12 cellular contexts compared by ENCODE assay signal in the genomic region with DNA sequence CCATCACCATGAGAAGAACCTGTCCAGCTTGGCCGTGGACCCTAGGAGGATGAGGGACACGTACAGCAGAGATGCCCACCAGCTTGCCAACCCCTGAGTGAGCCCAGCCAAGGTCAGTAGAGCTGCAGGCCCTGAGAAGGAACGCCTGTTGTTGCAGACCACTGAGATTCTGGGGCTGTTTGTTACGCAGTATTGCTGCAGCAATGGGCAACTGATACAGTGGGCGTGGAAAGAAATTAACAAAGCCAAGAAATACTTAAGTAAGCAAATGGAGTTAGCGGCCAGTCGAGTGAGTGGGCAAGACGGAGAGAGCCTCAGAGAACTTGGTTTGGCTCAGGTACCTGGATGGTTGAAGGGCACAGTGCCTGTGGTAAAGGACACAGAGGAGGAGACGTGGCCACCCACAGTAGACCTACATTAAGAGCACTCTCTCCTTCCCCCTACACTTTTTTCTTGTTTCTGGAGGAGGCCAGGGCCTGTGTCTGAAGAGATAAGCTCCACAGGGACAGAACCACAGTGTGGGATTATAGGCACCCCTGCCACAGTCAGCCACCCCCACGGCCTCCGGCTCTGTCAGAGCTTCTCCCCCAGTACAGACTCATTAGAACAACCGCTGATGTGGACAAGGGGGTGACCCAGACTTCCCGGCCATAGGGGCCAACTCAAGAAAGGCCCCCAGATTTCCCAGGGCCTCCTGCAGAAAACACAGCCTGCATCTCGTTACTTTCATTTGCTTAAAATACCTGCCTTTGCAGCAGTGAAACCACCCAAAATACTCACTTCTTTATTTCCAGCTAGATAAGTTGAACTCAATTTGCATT. TPM values are rescaled to one million over a fixed set of nuclear protein-coding genes. Genes with fewer than 3 reads are reported as not detected.
DNase-seq lines count a peak whose midpoint lies in the region; ATAC-seq, FAIRE-seq and TF ChIP-seq lines count a peak whose summit lies in the region.
"Had no signal": no experiment of that assay in that cellular context is flagged by ENCODE, and none has a peak within 500 bp of the region (broad histone marks: within the 10 kb centered on the region; RNA-seq: fewer than 3 reads in every experiment).

No MANE protein-coding gene starts in this region.

- no peaks in the 10 kb centered on the region for H3K79me2 ChIP-seq in OCI-LY3 (ENCODE audit: low read length)

- CTCF ChIA-PET in HEK293 (lab: Yijun Ruan, JAX), result interaction anchor here (0.6 to 1.7 kb wide), 2 partner anchors 9 to 29 kb away, joined by 3 to 4 read pairs; no protein-coding TSS in a partner anchor

- POLR2A ChIA-PET in HEK293 (lab: Yijun Ruan, JAX), result no interaction called here

- H3K4me3 ChIP-seq in BLaER1, result no peak overlapping the region
- H3K4me3 ChIP-seq in HEK293 (ENCODE audit: low read depth, low read length), result no peak overlapping the region
- H3K4me3 ChIP-seq in OCI-LY3 (ENCODE audit: low read length), result no peak overlapping the region
- no peak overlapping the region for H3K4me3 ChIP-seq in kidney (ENCODE audit: low read length in 2 of 2)
- H3K4me3 ChIP-seq: suprapubic skin had no signal

- H2AFZ ChIP-seq in OCI-LY3 (ENCODE audit: low read depth, low read length), result no peak overlapping the region

- peak; percentile 45 for ATAC-seq in GM18867 (IDR thresholded peaks at IDR 0.05; ENCODE audit: unreplicated experiment)
- ATAC-seq in left lobe of liver, result no peak

- H3K27me3 ChIP-seq in BLaER1, result no peaks in the 10 kb centered on the region
- no peaks in the 10 kb centered on the region for H3K27me3 ChIP-seq in OCI-LY3 (ENCODE audit: low read depth, low read length)
- H3K27me3 ChIP-seq: suprapubic skin had no signal

- no peaks in the 10 kb centered on the region for H3K36me3 ChIP-seq in BLaER1
- H3K36me3 ChIP-seq in HEK293 (ENCODE audit: control insufficient read depth in 2 of 2, insufficient read depth in 1 of 2, low read length in 2 of 2), result no peaks in the 10 kb centered on the region
- H3K36me3 ChIP-seq in OCI-LY3 (replicated peaks; ENCODE audit: low read depth, low read length), result peaks cover 9% of the 10 kb centered on the region
- no peaks in the 10 kb centered on the region for H3K36me3 ChIP-seq in kidney (ENCODE audit: control insufficient read depth in 1 of 2, insufficient read depth in 2 of 2, low read length in 2 of 2)
- H3K36me3 ChIP-seq: suprapubic skin had no signal

- H3K27ac ChIP-seq in BLaER1 (peak overlapping the region; percentile 41; the same call in 1 of the 2 replicates), HEK293 (ENCODE audit: extremely low read depth, low read depth, low read length) (no peak overlapping the region), OCI-LY3 (ENCODE audit: low read length) (peak overlapping the region; percentile 96), kidney (ENCODE audit: low read depth in 2 of 2, low read length in 2 of 2) (no peak overlapping the region)
- H3K27ac ChIP-seq: suprapubic skin had no signal

- peaks cover 24% of the 10 kb centered on the region for H3K4me1 ChIP-seq in BLaER1
- H3K4me1 ChIP-seq in HEK293 (ENCODE audit: control insufficient read depth, insufficient read depth, low read length), result no peaks in the 10 kb centered on the region
- peaks cover 85% of the 10 kb centered on the region for H3K4me1 ChIP-seq in OCI-LY3 (ENCODE audit: low read length)
- no peaks in the 10 kb centered on the region for H3K4me1 ChIP-seq in kidney (ENCODE audit: control insufficient read depth in 1 of 2, insufficient read depth in 1 of 2, low read depth in 1 of 2, low read length in 2 of 2)
- H3K4me1 ChIP-seq: suprapubic skin had no signal

- intact Hi-C loops in kidney (cut with DNase I), result loop anchor here (10.0 kb wide), 1 partner anchor 508 kb away; no protein-coding TSS in a partner anchor

- H3K9me3 ChIP-seq in BLaER1 (0 out of 2 replicates have a peak, but pooled peaks cover 4% of the 10 kb centered on the region), HEK293 (ENCODE audit: control insufficient read depth, insufficient read depth, low read depth, low read length) (no peaks in the 10 kb centered on the region), OCI-LY3 (ENCODE audit: insufficient read depth, low read length) (no peaks in the 10 kb centered on the region), kidney (ENCODE audit: control insufficient read depth in 1 of 2, low read length in 2 of 2) (no peaks in the 10 kb centered on the region)
- H3K9me3 ChIP-seq: suprapubic skin had no signal

- H3K9ac ChIP-seq in BLaER1 (no peak overlapping the region), OCI-LY3 (ENCODE audit: low read length) (peak overlapping the region; percentile 93), kidney (ENCODE audit: low read length in 2 of 2) (no peak overlapping the region)

- H3K4me2 ChIP-seq in BLaER1, result peak overlapping the region; percentile 5; the same call in 1 of the 2 replicates
- H3K4me2 ChIP-seq in OCI-LY3 (ENCODE audit: low read length), result peak overlapping the region; percentile 48

- DNase-seq in left lobe of liver (ENCODE audit: low spot score) (no peak), epidermal melanocyte (ENCODE audit: insufficient read length, low spot score) (no peak), kidney (no peak), DMS114 treated with DMSO at 0.1 percent for 48 hours (lab: John Stamatoyannopoulos, UW; ENCODE audit: unreplicated experiment) (no peak)
- DNase-seq: amygdala; CD8-positive, alpha-beta memory T cell had no signal

- TF ChIP-seq CTCF in HEK293 (tag by site-specific recombination; IDR thresholded peaks at IDR 0.05), result no peak
- TF ChIP-seq CTCF in OCI-LY3 (IDR thresholded peaks at IDR 0.05; ENCODE audit: low read depth, low read length), result no peak
- no peak for TF ChIP-seq CTCF in kidney (IDR thresholded peaks at IDR 0.05; ENCODE audit: borderline replicate concordance, extremely low read depth, insufficient read depth)

- H4K20me1 ChIP-seq in BLaER1 (no peaks in the 10 kb centered on the region), OCI-LY3 (ENCODE audit: insufficient read depth, low read length) (no peaks in the 10 kb centered on the region)

- no peak for FAIRE-seq in kidney (lab: Jason Lieb, UNC)
- FAIRE-seq: frontal cortex had no signal

TF ChIP-seq in HEK293, 187 proteins besides CTCF, POLR2A, EP300 and RAD21:
- TF ChIP-seq ZNF555 (tag by site-specific recombination; conservative IDR thresholded peaks at IDR 0.05) (no peak), RBAK (tag by site-specific recombination; IDR thresholded peaks at IDR 0.05) (peak; percentile 65; the same call in 1 of the 2 replicates), ZFHX2 (tag by site-specific recombination; conservative IDR thresholded peaks at IDR 0.05) (0 out of 2 replicates have a peak, but pooled peaks have one; percentile 15), EGR2 (tag by site-specific recombination; IDR thresholded peaks at IDR 0.05; ENCODE audit: low read depth) (peak; percentile 68; the same call in 1 of the 2 replicates)

RNA-seq across cellular contexts. Expression of gene GRHPR, which starts 40.1 kb away (rescaled TPM):
- 406 TPM for total RNA-seq in left lobe of liver
- 101 TPM for total RNA-seq in kidney
- polyA plus RNA-seq in kidney (ENCODE audit: insufficient read depth, low read depth, low replicate concordance), result 257 TPM

Comparison
In these comparisons a context has a peak if more than half of its experiments do, and no peak if none do; other contexts are left out.
1. H3K27ac ChIP-seq: peak in BLaER1 (single experiment) and OCI-LY3 (single experiment); none in HEK293 (single experiment) and kidney (0 of 2).